34 cellular contexts compared by ENCODE assay signal in genomic region chr3:185082829-185083228, GRCh38.
"Had no signal": no experiment of that assay in that cellular context is flagged by ENCODE, and none has a peak within 500 bp of the region (broad histone marks: within the 10 kb centered on the region; RNA-seq: fewer than 3 reads in every experiment).

No MANE protein-coding gene starts in this region.

- H3K4me1 Mint-ChIP-seq: activated B cell treated with CpG ODN at 0.5 μM for 24 hours; activated T-helper 17 cell treated with anti-CD3 and anti-CD28 coated beads, Interleukin-2, amount 50 U/mL, for 72 hours; central memory CD8-positive, alpha-beta T cell; T-helper 17 cell had no signal

- H3K27ac Mint-ChIP-seq: activated B cell treated with CpG ODN at 0.5 μM for 24 hours; activated CD8-positive, alpha-beta T cell treated with anti-CD3 and anti-CD28 coated beads for 36 hours; activated naive CD8-positive, alpha-beta T cell; activated T-helper 17 cell treated with anti-CD3 and anti-CD28 coated beads, Interleukin-2, amount 50 U/mL, for 72 hours; effector memory CD8-positive, alpha-beta T cell; T-helper 17 cell; T-helper 2 cell treated with Interferon-gamma antibody and Interleukin-4, amounts not matched to agents 5 μg/mL and 100 μg/mL, for 36 hours had no signal

- DNase-seq: activated B cell treated with CpG ODN at 0.5 μM for 24 hours; activated CD4-positive, alpha-beta T cell treated with anti-CD3 and anti-CD28 coated beads for 48 hours; activated CD4-positive, alpha-beta T cell treated with anti-CD3 and anti-CD28 coated beads, Interleukin-2, amount 50 U/mL, for 1 hour; activated CD4-positive, alpha-beta T cell treated with anti-CD3 and anti-CD28 coated beads, Interleukin-2, amount 50 U/mL, for 48 hours; activated CD8-positive, alpha-beta memory T cell treated with anti-CD3 and anti-CD28 coated beads for 24 hours; activated CD8-positive, alpha-beta T cell treated with anti-CD3 and anti-CD28 coated beads for 36 hours; activated effector memory CD4-positive, alpha-beta T cell treated with Interleukin-2 at 50 U/mL for 16 hours; activated gamma-delta T cell treated with Interleukin-2 at 50 U/mL for 16 hours; activated naive CD4-positive, alpha-beta T cell treated with anti-CD3 and anti-CD28 coated beads, Interleukin-2, amount 50 U/mL, for 16 hours; activated naive CD4-positive, alpha-beta T cell treated with Interleukin-2 at 50 U/mL for 16 hours; activated T-cell treated with anti-CD3 and anti-CD28 coated beads, Interleukin-2, amount 50 U/mL, for 4 hours; amniotic stem cell; anterior cingulate cortex; brain microvascular endothelial cell; cortex of kidney; dermis blood vessel endothelial cell; effector CD4-positive, alpha-beta T cell; effector memory CD8-positive, alpha-beta T cell; erythroblast; foreskin keratinocyte; gastrocnemius medialis; glutamatergic neuron; heart left ventricle; T-helper 17 cell; T1000 had no signal

- H3K36me3 ChIP-seq: brain microvascular endothelial cell, gastrocnemius medialis, WERI-Rb-1 had no signal

- FAIRE-seq: astrocyte, colon had no signal

- H3K4me3 Mint-ChIP-seq: activated B cell treated with CpG ODN at 0.5 μM for 24 hours; activated CD8-positive, alpha-beta T cell treated with anti-CD3 and anti-CD28 coated beads for 36 hours; activated naive CD8-positive, alpha-beta T cell; activated T-cell treated with anti-CD3 and anti-CD28 coated beads, Interleukin-2, amount 50 U/mL, for 4 hours; activated T-helper 17 cell treated with anti-CD3 and anti-CD28 coated beads, Interleukin-2, amount 50 U/mL, for 72 hours; central memory CD8-positive, alpha-beta T cell; effector memory CD8-positive, alpha-beta T cell; T-helper 17 cell; T-helper 2 cell treated with Interferon-gamma antibody and Interleukin-4, amounts not matched to agents 5 μg/mL and 100 μg/mL, for 36 hours had no signal

- H3K9me3 ChIP-seq: esophagus muscularis mucosa, gastrocnemius medialis, heart left ventricle had no signal

- H3K36me3 Mint-ChIP-seq: activated naive CD8-positive, alpha-beta T cell had no signal

- H3K4me1 ChIP-seq: foreskin keratinocyte, gastrocnemius medialis had no signal

- H3K4me3 ChIP-seq: esophagus muscularis mucosa, gastrocnemius medialis, heart left ventricle had no signal

- ATAC-seq: activated CD4-positive, CD25-positive, alpha-beta regulatory T cell treated with anti-CD3 and anti-CD28 coated beads, Interleukin-2, amount 50 U/mL, for 24 hours; activated CD8-positive, alpha-beta T cell treated with anti-CD3 and anti-CD28 coated beads for 36 hours; activated T-cell treated with anti-CD3 and anti-CD28 coated beads, Interleukin-2, amount 50 U/mL, for 4 hours; activated T-helper 17 cell treated with anti-CD3 and anti-CD28 coated beads, Interleukin-2, amount 50 U/mL, for 72 hours; effector memory CD8-positive, alpha-beta T cell; foreskin keratinocyte; gastrocnemius medialis; heart left ventricle; T-helper 17 cell had no signal

- H3K9me3 Mint-ChIP-seq: activated B cell treated with CpG ODN at 0.5 μM for 24 hours; activated CD8-positive, alpha-beta T cell treated with anti-CD3 and anti-CD28 coated beads for 36 hours; activated T-cell treated with anti-CD3 and anti-CD28 coated beads, Interleukin-2, amount 50 U/mL, for 4 hours; activated T-helper 17 cell treated with anti-CD3 and anti-CD28 coated beads, Interleukin-2, amount 50 U/mL, for 72 hours; central memory CD8-positive, alpha-beta T cell; effector memory CD8-positive, alpha-beta T cell; T-helper 2 cell treated with Interferon-gamma antibody and Interleukin-4, amounts not matched to agents 5 μg/mL and 100 μg/mL, for 36 hours had no signal

- H3K27me3 ChIP-seq: brain microvascular endothelial cell, esophagus muscularis mucosa, gastrocnemius medialis, heart left ventricle had no signal

- H3K27ac ChIP-seq: brain microvascular endothelial cell, esophagus muscularis mucosa, foreskin keratinocyte, gastrocnemius medialis, heart left ventricle had no signal
